1 cellular context compared by ENCODE assay signal in genomic region chr13:41935501-41935900, GRCh38.
TF ChIP-seq lines count a peak whose summit lies in the region.

No MANE protein-coding gene starts in this region.

TF ChIP-seq in GM12878, 131 proteins besides CTCF, POLR2A, EP300 and RAD21:
- no peak for TF ChIP-seq ZBTB33 (IDR thresholded peaks at IDR 0.05)
- no peak for TF ChIP-seq CUX1 (IDR thresholded peaks at IDR 0.05; ENCODE audit: insufficient replicate concordance, low read depth, low read length)
- TF ChIP-seq EGR1 (IDR thresholded peaks at IDR 0.05; ENCODE audit: borderline replicate concordance in 1 of 2, low read depth in 2 of 2, low read length in 2 of 2), result no peak
- no peak for TF ChIP-seq MXI1 (IDR thresholded peaks at IDR 0.05; ENCODE audit: low read depth, low read length)
- no peak for TF ChIP-seq NFYA (IDR thresholded peaks at IDR 0.05; ENCODE audit: borderline replicate concordance, low read depth, low read length)
- no peak for TF ChIP-seq FOS (IDR thresholded peaks at IDR 0.05; ENCODE audit: borderline replicate concordance, extremely low read depth, insufficient read length)
- TF ChIP-seq TARDBP (IDR thresholded peaks at IDR 0.05; ENCODE audit: borderline replicate concordance), result no peak
- no peak for TF ChIP-seq TCF3 (IDR thresholded peaks at IDR 0.05; ENCODE audit: borderline replicate concordance, insufficient read depth, low read depth, low read length)
- TF ChIP-seq CREB1 (IDR thresholded peaks at IDR 0.05; ENCODE audit: low read depth), result no peak
- no peak for TF ChIP-seq USF1 (IDR thresholded peaks at IDR 0.05; ENCODE audit: borderline replicate concordance, extremely low read length, insufficient read depth, low read depth, low read length)
- no peak for TF ChIP-seq ESRRA (IDR thresholded peaks at IDR 0.05; ENCODE audit: low read length)
